In the genomic region with DNA sequence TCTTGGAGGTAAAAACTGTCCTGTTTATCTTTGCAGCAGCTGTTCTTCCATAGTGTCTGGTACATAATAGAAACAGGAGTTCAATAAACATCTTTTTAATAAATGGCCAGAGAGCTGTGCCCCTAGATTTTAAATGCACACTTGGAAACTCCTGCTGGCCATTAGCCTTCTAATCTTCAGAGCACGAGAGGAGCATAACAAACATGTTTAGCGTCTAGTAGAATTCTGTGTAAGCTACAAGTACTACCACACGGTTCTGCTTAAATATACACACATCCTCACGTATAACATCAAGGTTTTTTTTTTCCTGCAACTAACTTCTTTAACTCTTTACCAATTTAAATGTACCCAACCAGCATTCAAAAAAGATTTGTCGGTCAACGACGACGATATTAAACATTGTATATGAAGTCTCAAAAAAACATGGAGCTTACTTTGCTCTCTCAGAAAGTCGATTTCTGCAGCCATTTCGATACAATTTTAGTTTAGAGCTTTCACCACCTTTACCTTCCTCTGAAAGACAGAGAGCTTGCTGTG, we compare ENCODE assay signal across 8 cellular contexts. TPM values are rescaled to one million over a fixed set of nuclear protein-coding genes. Genes with fewer than 3 reads are reported as not detected.
DNase-seq lines count a peak whose midpoint lies in the region; ATAC-seq and TF ChIP-seq lines count a peak whose summit lies in the region.

No MANE protein-coding gene starts in this region.

- no peak overlapping the region for H3K4me3 Mint-ChIP-seq in activated naive CD4-positive, alpha-beta T cell treated with anti-CD3 and anti-CD28 coated beads, Interleukin-2, amount 10 ng/mL, durations not matched to agents 7 days and 5 days

- H3K4me3 ChIP-seq in dorsolateral prefrontal cortex (peak overlapping the region; percentile 56 to 98 (median 85)), mucosa of stomach (ENCODE audit: low read length) (peak overlapping the region; percentile 80)

- no peak overlapping the region for H3K27ac Mint-ChIP-seq in activated naive CD4-positive, alpha-beta T cell treated with anti-CD3 and anti-CD28 coated beads, Interleukin-2, amount 10 ng/mL, durations not matched to agents 7 days and 5 days

- no peaks in the 10 kb centered on the region for H3K9me3 ChIP-seq in mucosa of stomach (ENCODE audit: control insufficient read depth, low read length)

- no peak for ATAC-seq in GM21367 (IDR thresholded peaks at IDR 0.05; ENCODE audit: unreplicated experiment)

- intact Hi-C loops in dorsolateral prefrontal cortex (cut with DNase I), result loop anchor here in 1 of 2 donors (10.0 kb wide), 3 partner anchors 228 to 1028 kb away; a partner anchor contains a TSS

- peaks cover 14% of the 10 kb centered on the region for H3K36me3 Mint-ChIP-seq in activated naive CD4-positive, alpha-beta T cell treated with anti-CD3 and anti-CD28 coated beads, Interleukin-2, amount 10 ng/mL, durations not matched to agents 7 days and 5 days

- H3K36me3 ChIP-seq in mucosa of stomach (ENCODE audit: control insufficient read depth, insufficient read depth, low read length), result no peaks in the 10 kb centered on the region

- no peaks in the 10 kb centered on the region for H3K27me3 Mint-ChIP-seq in activated naive CD4-positive, alpha-beta T cell treated with anti-CD3 and anti-CD28 coated beads, Interleukin-2, amount 10 ng/mL, durations not matched to agents 7 days and 5 days

- H3K27ac ChIP-seq in dorsolateral prefrontal cortex, result peak overlapping the region; percentile 16 to 98 (median 91)

- no peak for TF ChIP-seq CTCF in dorsolateral prefrontal cortex (IDR thresholded peaks at IDR 0.05 in 54 of 56, conservative IDR thresholded peaks at IDR 0.05 in 2 of 56; ENCODE audit: low read depth in 1 of 56, partially characterized antibody in 56 of 56)

- DNase-seq in Ammon's horn (ENCODE audit: low spot score), result peak; percentile 18
- DNase-seq in LoVo (ENCODE audit: low spot score), result peak; percentile 28
- DNase-seq in dorsolateral prefrontal cortex, result no peak
- no peak for DNase-seq in activated CD4-positive, alpha-beta T cell treated with anti-CD3 and anti-CD28 coated beads for 4 hours
- DNase-seq in activated naive CD4-positive, alpha-beta T cell treated with anti-CD3 and anti-CD28 coated beads, Interleukin-2, amount 10 ng/mL, durations not matched to agents 7 days and 5 days, result no peak
- DNase-seq in effector CD4-positive, alpha-beta T cell, result no peak

- H3K27me3 ChIP-seq in dorsolateral prefrontal cortex (no peaks in the 10 kb centered on the region), mucosa of stomach (ENCODE audit: control insufficient read depth, insufficient read depth, low read length) (no peaks in the 10 kb centered on the region)

- CTCF ChIA-PET in activated naive CD4-positive, alpha-beta T cell treated with anti-CD3 and anti-CD28 coated beads, Interleukin-2, amount 10 ng/mL, durations not matched to agents 7 days and 5 days (lab: Charles Lee), result interaction anchor here (0.9 to 1.4 kb wide), 2 partner anchors 238 to 281 kb away, joined by 4 read pairs; no protein-coding TSS in a partner anchor

- H3K4me1 ChIP-seq in mucosa of stomach (ENCODE audit: control insufficient read depth, insufficient read depth, low read length), result no peaks in the 10 kb centered on the region

- H3K9me3 Mint-ChIP-seq in activated naive CD4-positive, alpha-beta T cell treated with anti-CD3 and anti-CD28 coated beads, Interleukin-2, amount 10 ng/mL, durations not matched to agents 7 days and 5 days, result no peaks in the 10 kb centered on the region

- peak overlapping the region; percentile 87 for H3K9ac ChIP-seq in mucosa of stomach (ENCODE audit: low read length)

- peaks cover 54% of the 10 kb centered on the region for H3K4me1 Mint-ChIP-seq in activated naive CD4-positive, alpha-beta T cell treated with anti-CD3 and anti-CD28 coated beads, Interleukin-2, amount 10 ng/mL, durations not matched to agents 7 days and 5 days

RNA-seq across cellular contexts. Expression of a gene that starts 0.6 kb away (rescaled TPM):
- total RNA-seq in dorsolateral prefrontal cortex, result 10 to 100 TPM; 14.7 to 32.2 (median 21.4) TPM

RNA-seq across cellular contexts. Expression of a gene that starts 3.2 kb away (rescaled TPM):
- 10 to 100 TPM in 106 of 120 experiments, 1 to 10 TPM in 14; 5.4 to 22.4 (median 13.4) TPM for total RNA-seq in dorsolateral prefrontal cortex

Comparison
In these comparisons a context has a peak if more than half of its experiments do, and no peak if none do; other contexts are left out.
1. DNase-seq: peak in Ammon's horn (single experiment) and LoVo (single experiment); none in dorsolateral prefrontal cortex (0 of 10), activated CD4-positive, alpha-beta T cell treated with anti-CD3 and anti-CD28 coated beads for 4 hours (0 of 2), activated naive CD4-positive, alpha-beta T cell treated with anti-CD3 and anti-CD28 coated beads, Interleukin-2, amount 10 ng/mL, durations not matched to agents 7 days and 5 days (single experiment) and effector CD4-positive, alpha-beta T cell (single experiment).